In the genomic region with DNA sequence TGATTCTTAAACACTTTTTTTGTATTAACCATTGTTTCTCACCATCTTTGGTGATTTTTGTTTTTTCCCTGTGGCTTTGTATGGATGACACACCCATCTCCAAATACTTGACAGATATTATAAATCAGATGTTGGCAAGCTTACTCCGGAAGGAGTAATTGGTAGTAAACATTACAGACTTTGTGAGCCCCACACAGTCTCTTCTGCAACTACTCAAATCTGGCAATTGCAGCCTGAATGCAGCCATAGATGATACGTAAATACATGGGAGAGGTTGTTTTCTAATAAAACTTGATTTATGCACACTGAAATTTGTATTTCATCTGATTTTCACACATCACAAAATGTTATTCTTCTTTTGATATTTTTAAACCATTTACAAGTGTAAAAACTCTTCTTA, we compare ENCODE assay signal across 38 cellular contexts.
"Had no signal": no experiment of that assay in that cellular context is flagged by ENCODE, and none has a peak within 500 bp of the region (broad histone marks: within the 10 kb centered on the region; RNA-seq: fewer than 3 reads in every experiment).

No MANE protein-coding gene starts in this region.

- H3K27me3 Mint-ChIP-seq: activated CD4-positive, alpha-beta memory T cell treated with anti-CD3 and anti-CD28 coated beads for 36 hours; activated CD4-positive, alpha-beta T cell treated with anti-CD3 and anti-CD28 coated beads, Interleukin-2, amount 10 ng/mL, durations not matched to agents 24 days and 14 days; activated CD8-positive, alpha-beta memory T cell treated with anti-CD3 and anti-CD28 coated beads, Interleukin-2, amount 10 ng/mL, durations not matched to agents 7 days and 5 days; activated naive CD8-positive, alpha-beta T cell treated with anti-CD3 and anti-CD28 coated beads, Interleukin-2, amount 50 U/mL, for 24 hours had no signal

- H3K27ac ChIP-seq: adrenal gland, body of pancreas, epithelial cell of prostate, esophagus squamous epithelium, gastrocnemius medialis, heart left ventricle, WERI-Rb-1 had no signal

- H3K4me1 ChIP-seq: body of pancreas, esophagus squamous epithelium, gastrocnemius medialis had no signal

- DNase-seq: activated B cell treated with CpG ODN at 0.5 μM for 24 hours; activated CD4-positive, alpha-beta memory T cell treated with anti-CD3 and anti-CD28 coated beads for 36 hours; activated CD4-positive, alpha-beta T cell treated with anti-CD3 and anti-CD28 coated beads for 36 hours; activated CD4-positive, alpha-beta T cell treated with anti-CD3 and anti-CD28 coated beads, Interleukin-2, amount 10 ng/mL, durations not matched to agents 24 days and 14 days; activated CD4-positive, CD25-positive, alpha-beta regulatory T cell treated with anti-CD3 and anti-CD28 coated beads, Interleukin-2, amount 50 U/mL, for 72 hours; activated CD8-positive, alpha-beta memory T cell treated with anti-CD3 and anti-CD28 coated beads, Interleukin-2, amount 10 ng/mL, durations not matched to agents 7 days and 5 days; activated CD8-positive, alpha-beta memory T cell treated with anti-CD3 and anti-CD28 coated beads, Interleukin-2, amount 50 U/mL, for 4 hours; activated CD8-positive, alpha-beta T cell treated with anti-CD3 and anti-CD28 coated beads, Interleukin-2, amount 10 ng/mL, durations not matched to agents 7 days and 5 days; activated effector memory CD4-positive, alpha-beta T cell treated with anti-CD3 and anti-CD28 coated beads, Interleukin-2, amount 50 U/mL, for 16 hours; activated naive CD4-positive, alpha-beta T cell treated with anti-CD3 and anti-CD28 coated beads for 36 hours; activated naive CD8-positive, alpha-beta T cell treated with anti-CD3 and anti-CD28 coated beads for 36 hours; activated naive CD8-positive, alpha-beta T cell treated with anti-CD3 and anti-CD28 coated beads, Interleukin-2, amount 50 U/mL, for 24 hours; activated T-cell treated with anti-CD3 and anti-CD28 coated beads, Interleukin-2, amount 50 U/mL, for 1 hour; activated T-cell treated with anti-CD3 and anti-CD28 coated beads, Interleukin-2, amount 50 U/mL, for 48 hours; adrenal gland; amygdala; aorta; body of pancreas; caudate nucleus; cortex of kidney; dermis blood vessel endothelial cell; effector CD8-positive, alpha-beta T cell; esophagus squamous epithelium; foreskin fibroblast; gastrocnemius medialis; glutamatergic neuron; heart left ventricle; hypothalamus; T1000; WERI-Rb-1 had no signal

- H3K4me3 ChIP-seq: adrenal gland, body of pancreas, esophagus squamous epithelium, gastrocnemius medialis, heart left ventricle had no signal

- H3K36me3 ChIP-seq: adrenal gland, esophagus squamous epithelium, gastrocnemius medialis, heart left ventricle, WERI-Rb-1 had no signal

- H3K27me3 ChIP-seq: adrenal gland, body of pancreas, esophagus squamous epithelium, gastrocnemius medialis, heart left ventricle had no signal

- H3K4me1 Mint-ChIP-seq: activated CD8-positive, alpha-beta memory T cell treated with anti-CD3 and anti-CD28 coated beads, Interleukin-2, amount 10 ng/mL, durations not matched to agents 7 days and 5 days; activated naive CD8-positive, alpha-beta T cell treated with anti-CD3 and anti-CD28 coated beads for 36 hours had no signal

- ATAC-seq: activated CD4-positive, alpha-beta T cell treated with anti-CD3 and anti-CD28 coated beads for 36 hours; activated CD8-positive, alpha-beta memory T cell treated with anti-CD3 and anti-CD28 coated beads, Interleukin-2, amount 10 ng/mL, durations not matched to agents 7 days and 5 days; activated CD8-positive, alpha-beta T cell treated with anti-CD3 and anti-CD28 coated beads, Interleukin-2, amount 10 ng/mL, durations not matched to agents 7 days and 5 days; activated naive CD8-positive, alpha-beta T cell treated with anti-CD3 and anti-CD28 coated beads, Interleukin-2, amount 50 U/mL, for 24 hours; body of pancreas; gastrocnemius medialis; heart left ventricle had no signal

- H3K4me3 Mint-ChIP-seq: activated B cell treated with CpG ODN at 0.5 μM for 24 hours; activated CD4-positive, alpha-beta memory T cell treated with anti-CD3 and anti-CD28 coated beads for 36 hours; activated CD4-positive, alpha-beta T cell treated with anti-CD3 and anti-CD28 coated beads for 36 hours; activated CD4-positive, alpha-beta T cell treated with anti-CD3 and anti-CD28 coated beads, Interleukin-2, amount 10 ng/mL, durations not matched to agents 24 days and 14 days; activated CD8-positive, alpha-beta memory T cell treated with anti-CD3 and anti-CD28 coated beads, Interleukin-2, amount 10 ng/mL, durations not matched to agents 7 days and 5 days; activated CD8-positive, alpha-beta T cell treated with anti-CD3 and anti-CD28 coated beads, Interleukin-2, amount 10 ng/mL, durations not matched to agents 7 days and 5 days; activated naive CD4-positive, alpha-beta T cell treated with anti-CD3 and anti-CD28 coated beads for 36 hours; activated naive CD4-positive, alpha-beta T cell treated with anti-CD3 and anti-CD28 coated beads, Interleukin-2, amount 50 U/mL, for 24 hours; activated naive CD8-positive, alpha-beta T cell treated with anti-CD3 and anti-CD28 coated beads for 36 hours; activated naive CD8-positive, alpha-beta T cell treated with anti-CD3 and anti-CD28 coated beads, Interleukin-2, amount 50 U/mL, for 24 hours; activated T-helper 1 cell treated with anti-CD3 and anti-CD28 coated beads, Interleukin-12 subunit alpha, Interleukin-12 subunit beta, Interleukin-2, Interleukin-4 antibody, amounts not matched to agents 30 ng/mL and 10 ng/mL and 1 ng/mL, durations not matched to agents 14 hours and 24 hours and 36 hours; T-helper 2 cell treated with Interferon-gamma antibody and Interleukin-4, amounts not matched to agents 5 μg/mL and 100 μg/mL, for 36 hours had no signal

- H3K9me3 ChIP-seq: adrenal gland, body of pancreas, esophagus squamous epithelium, gastrocnemius medialis, heart left ventricle had no signal

- H3K27ac Mint-ChIP-seq: activated B cell treated with CpG ODN at 0.5 μM for 24 hours; activated CD4-positive, alpha-beta memory T cell treated with anti-CD3 and anti-CD28 coated beads for 36 hours; activated CD4-positive, alpha-beta T cell treated with anti-CD3 and anti-CD28 coated beads for 36 hours; activated CD4-positive, alpha-beta T cell treated with anti-CD3 and anti-CD28 coated beads, Interleukin-2, amount 10 ng/mL, durations not matched to agents 24 days and 14 days; activated CD8-positive, alpha-beta memory T cell treated with anti-CD3 and anti-CD28 coated beads, Interleukin-2, amount 10 ng/mL, durations not matched to agents 7 days and 5 days; activated CD8-positive, alpha-beta T cell treated with anti-CD3 and anti-CD28 coated beads, Interleukin-2, amount 10 ng/mL, durations not matched to agents 7 days and 5 days; activated naive CD4-positive, alpha-beta T cell treated with anti-CD3 and anti-CD28 coated beads for 36 hours; activated naive CD4-positive, alpha-beta T cell treated with anti-CD3 and anti-CD28 coated beads, Interleukin-2, amount 50 U/mL, for 24 hours; activated naive CD8-positive, alpha-beta T cell treated with anti-CD3 and anti-CD28 coated beads for 36 hours; activated T-helper 1 cell treated with anti-CD3 and anti-CD28 coated beads, Interleukin-12 subunit alpha, Interleukin-12 subunit beta, Interleukin-2, Interleukin-4 antibody, amounts not matched to agents 30 ng/mL and 10 ng/mL and 1 ng/mL, durations not matched to agents 14 hours and 24 hours and 36 hours; activated T-helper 2 cell treated with anti-CD3 and anti-CD28 coated beads, Interferon-gamma antibody, Interleukin-2, Interleukin-4, amounts not matched to agents 10 μg/mL and 5 μg/mL and 100 μg/mL, durations not matched to agents 14 hours and 24 hours and 36 hours; T-helper 2 cell treated with Interferon-gamma antibody and Interleukin-4, amounts not matched to agents 5 μg/mL and 100 μg/mL, for 36 hours had no signal

- H3K9me3 Mint-ChIP-seq: activated B cell treated with CpG ODN at 0.5 μM for 24 hours; activated CD4-positive, alpha-beta memory T cell treated with anti-CD3 and anti-CD28 coated beads for 36 hours; activated CD4-positive, alpha-beta T cell treated with anti-CD3 and anti-CD28 coated beads, Interleukin-2, amount 10 ng/mL, durations not matched to agents 24 days and 14 days; activated naive CD4-positive, alpha-beta T cell treated with anti-CD3 and anti-CD28 coated beads for 36 hours; activated naive CD4-positive, alpha-beta T cell treated with anti-CD3 and anti-CD28 coated beads, Interleukin-2, amount 50 U/mL, for 24 hours; activated naive CD8-positive, alpha-beta T cell treated with anti-CD3 and anti-CD28 coated beads for 36 hours; activated T-helper 1 cell treated with anti-CD3 and anti-CD28 coated beads, Interleukin-12 subunit alpha, Interleukin-12 subunit beta, Interleukin-2, Interleukin-4 antibody, amounts not matched to agents 30 ng/mL and 10 ng/mL and 1 ng/mL, durations not matched to agents 14 hours and 24 hours and 36 hours; activated T-helper 2 cell treated with anti-CD3 and anti-CD28 coated beads, Interferon-gamma antibody, Interleukin-2, Interleukin-4, amounts not matched to agents 10 μg/mL and 5 μg/mL and 100 μg/mL, durations not matched to agents 14 hours and 24 hours and 36 hours; T-helper 2 cell treated with Interferon-gamma antibody and Interleukin-4, amounts not matched to agents 5 μg/mL and 100 μg/mL, for 36 hours had no signal

- H3K36me3 Mint-ChIP-seq: activated CD4-positive, alpha-beta memory T cell treated with anti-CD3 and anti-CD28 coated beads for 36 hours; activated CD8-positive, alpha-beta memory T cell treated with anti-CD3 and anti-CD28 coated beads, Interleukin-2, amount 10 ng/mL, durations not matched to agents 7 days and 5 days; activated naive CD4-positive, alpha-beta T cell treated with anti-CD3 and anti-CD28 coated beads, Interleukin-2, amount 50 U/mL, for 24 hours; activated naive CD8-positive, alpha-beta T cell treated with anti-CD3 and anti-CD28 coated beads for 36 hours had no signal

- FAIRE-seq: colon, endometrium, endothelial cell of umbilical vein had no signal
